1 cellular context compared by ENCODE assay signal in the genomic region with DNA sequence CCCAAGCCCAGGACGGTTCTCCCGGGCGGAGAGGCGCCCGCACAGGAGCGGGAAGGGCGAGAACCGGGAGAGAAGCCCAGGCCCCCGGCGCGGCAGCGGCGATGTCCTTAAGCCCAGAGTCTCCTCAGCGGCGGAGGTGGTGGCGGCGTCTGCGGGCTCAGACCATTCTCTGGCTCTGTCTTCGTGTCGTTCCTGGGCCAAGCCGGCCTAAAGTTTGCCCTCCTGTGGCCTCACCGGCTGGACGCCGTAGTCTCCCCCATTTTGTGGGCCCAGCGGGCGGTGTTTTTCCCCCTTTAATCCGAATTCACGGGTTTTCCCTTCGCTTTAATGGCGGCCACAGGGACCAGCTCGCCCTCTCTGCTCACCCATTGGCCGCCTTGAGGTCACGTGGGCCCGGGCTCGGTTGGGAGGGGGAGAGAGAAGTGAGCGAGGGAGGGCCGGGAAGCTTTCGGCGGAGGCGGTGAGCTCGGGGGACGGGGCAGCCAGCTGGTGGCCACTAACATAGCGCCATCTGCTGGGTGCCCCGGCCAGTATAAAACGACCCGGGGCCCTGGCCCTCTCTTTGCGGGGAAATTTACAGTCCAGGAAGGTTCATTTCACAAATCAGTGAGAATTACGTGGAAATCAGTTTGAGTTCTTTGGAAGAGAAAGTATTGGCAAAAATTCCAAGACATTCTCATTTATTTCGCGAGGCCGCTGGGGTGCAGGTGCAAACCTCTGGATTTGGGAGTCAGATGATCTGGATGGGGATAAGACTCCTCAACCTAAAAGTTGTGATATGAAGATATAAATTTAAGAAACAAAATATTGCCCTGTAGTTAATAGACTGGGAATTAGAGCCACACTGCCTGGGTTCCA.
TF ChIP-seq lines count a peak whose summit lies in the region.

No MANE protein-coding gene starts in this region.

TF ChIP-seq in HepG2, 621 proteins besides CTCF, POLR2A, EP300 and RAD21 (continued from another document and continues in another):
- TF ChIP-seq, protein P1, sequence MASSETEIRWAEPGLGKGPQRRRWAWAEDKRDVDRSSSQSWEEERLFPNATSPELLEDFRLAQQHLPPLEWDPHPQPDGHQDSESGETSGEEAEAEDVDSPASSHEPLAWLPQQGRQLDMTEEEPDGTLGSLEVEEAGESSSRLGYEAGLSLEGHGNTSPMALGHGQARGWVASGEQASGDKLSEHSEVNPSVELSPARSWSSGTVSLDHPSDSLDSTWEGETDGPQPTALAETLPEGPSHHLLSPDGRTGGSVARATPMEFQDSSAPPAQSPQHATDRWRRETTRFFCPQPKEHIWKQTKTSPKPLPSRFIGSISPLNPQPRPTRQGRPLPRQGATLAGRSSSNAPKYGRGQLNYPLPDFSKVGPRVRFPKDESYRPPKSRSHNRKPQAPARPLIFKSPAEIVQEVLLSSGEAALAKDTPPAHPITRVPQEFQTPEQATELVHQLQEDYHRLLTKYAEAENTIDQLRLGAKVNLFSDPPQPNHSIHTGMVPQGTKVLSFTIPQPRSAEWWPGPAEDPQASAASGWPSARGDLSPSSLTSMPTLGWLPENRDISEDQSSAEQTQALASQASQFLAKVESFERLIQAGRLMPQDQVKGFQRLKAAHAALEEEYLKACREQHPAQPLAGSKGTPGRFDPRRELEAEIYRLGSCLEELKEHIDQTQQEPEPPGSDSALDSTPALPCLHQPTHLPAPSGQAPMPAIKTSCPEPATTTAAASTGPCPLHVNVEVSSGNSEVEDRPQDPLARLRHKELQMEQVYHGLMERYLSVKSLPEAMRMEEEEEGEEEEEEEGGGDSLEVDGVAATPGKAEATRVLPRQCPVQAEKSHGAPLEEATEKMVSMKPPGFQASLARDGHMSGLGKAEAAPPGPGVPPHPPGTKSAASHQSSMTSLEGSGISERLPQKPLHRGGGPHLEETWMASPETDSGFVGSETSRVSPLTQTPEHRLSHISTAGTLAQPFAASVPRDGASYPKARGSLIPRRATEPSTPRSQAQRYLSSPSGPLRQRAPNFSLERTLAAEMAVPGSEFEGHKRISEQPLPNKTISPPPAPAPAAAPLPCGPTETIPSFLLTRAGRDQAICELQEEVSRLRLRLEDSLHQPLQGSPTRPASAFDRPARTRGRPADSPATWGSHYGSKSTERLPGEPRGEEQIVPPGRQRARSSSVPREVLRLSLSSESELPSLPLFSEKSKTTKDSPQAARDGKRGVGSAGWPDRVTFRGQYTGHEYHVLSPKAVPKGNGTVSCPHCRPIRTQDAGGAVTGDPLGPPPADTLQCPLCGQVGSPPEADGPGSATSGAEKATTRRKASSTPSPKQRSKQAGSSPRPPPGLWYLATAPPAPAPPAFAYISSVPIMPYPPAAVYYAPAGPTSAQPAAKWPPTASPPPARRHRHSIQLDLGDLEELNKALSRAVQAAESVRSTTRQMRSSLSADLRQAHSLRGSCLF (CRISPR knock-in tag; IDR thresholded peaks at IDR 0.05; ENCODE audit: borderline replicate concordance): no peak
- TF ChIP-seq, protein P2, sequence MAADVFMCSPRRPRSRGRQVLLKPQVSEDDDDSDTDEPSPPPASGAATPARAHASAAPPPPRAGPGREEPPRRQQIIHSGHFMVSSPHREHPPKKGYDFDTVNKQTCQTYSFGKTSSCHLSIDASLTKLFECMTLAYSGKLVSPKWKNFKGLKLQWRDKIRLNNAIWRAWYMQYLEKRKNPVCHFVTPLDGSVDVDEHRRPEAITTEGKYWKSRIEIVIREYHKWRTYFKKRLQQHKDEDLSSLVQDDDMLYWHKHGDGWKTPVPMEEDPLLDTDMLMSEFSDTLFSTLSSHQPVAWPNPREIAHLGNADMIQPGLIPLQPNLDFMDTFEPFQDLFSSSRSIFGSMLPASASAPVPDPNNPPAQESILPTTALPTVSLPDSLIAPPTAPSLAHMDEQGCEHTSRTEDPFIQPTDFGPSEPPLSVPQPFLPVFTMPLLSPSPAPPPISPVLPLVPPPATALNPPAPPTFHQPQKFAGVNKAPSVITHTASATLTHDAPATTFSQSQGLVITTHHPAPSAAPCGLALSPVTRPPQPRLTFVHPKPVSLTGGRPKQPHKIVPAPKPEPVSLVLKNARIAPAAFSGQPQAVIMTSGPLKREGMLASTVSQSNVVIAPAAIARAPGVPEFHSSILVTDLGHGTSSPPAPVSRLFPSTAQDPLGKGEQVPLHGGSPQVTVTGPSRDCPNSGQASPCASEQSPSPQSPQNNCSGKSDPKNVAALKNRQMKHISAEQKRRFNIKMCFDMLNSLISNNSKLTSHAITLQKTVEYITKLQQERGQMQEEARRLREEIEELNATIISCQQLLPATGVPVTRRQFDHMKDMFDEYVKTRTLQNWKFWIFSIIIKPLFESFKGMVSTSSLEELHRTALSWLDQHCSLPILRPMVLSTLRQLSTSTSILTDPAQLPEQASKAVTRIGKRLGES (CRISPR knock-in tag; IDR thresholded peaks at IDR 0.05; ENCODE audit: borderline replicate concordance): 0 out of 2 replicates have a peak, but pooled peaks have one; percentile 18
- TF ChIP-seq BCL6 (CRISPR knock-in tag; IDR thresholded peaks at IDR 0.05): peak; percentile 25
- TF ChIP-seq, protein P3, sequence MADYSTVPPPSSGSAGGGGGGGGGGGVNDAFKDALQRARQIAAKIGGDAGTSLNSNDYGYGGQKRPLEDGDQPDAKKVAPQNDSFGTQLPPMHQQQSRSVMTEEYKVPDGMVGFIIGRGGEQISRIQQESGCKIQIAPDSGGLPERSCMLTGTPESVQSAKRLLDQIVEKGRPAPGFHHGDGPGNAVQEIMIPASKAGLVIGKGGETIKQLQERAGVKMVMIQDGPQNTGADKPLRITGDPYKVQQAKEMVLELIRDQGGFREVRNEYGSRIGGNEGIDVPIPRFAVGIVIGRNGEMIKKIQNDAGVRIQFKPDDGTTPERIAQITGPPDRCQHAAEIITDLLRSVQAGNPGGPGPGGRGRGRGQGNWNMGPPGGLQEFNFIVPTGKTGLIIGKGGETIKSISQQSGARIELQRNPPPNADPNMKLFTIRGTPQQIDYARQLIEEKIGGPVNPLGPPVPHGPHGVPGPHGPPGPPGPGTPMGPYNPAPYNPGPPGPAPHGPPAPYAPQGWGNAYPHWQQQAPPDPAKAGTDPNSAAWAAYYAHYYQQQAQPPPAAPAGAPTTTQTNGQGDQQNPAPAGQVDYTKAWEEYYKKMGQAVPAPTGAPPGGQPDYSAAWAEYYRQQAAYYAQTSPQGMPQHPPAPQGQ (CRISPR knock-in tag; IDR thresholded peaks at IDR 0.05; ENCODE audit: borderline replicate concordance): no peak
- 0 out of 2 replicates have a peak, but pooled peaks have one; percentile 47 for TF ChIP-seq CHCHD3 (CRISPR knock-in tag; IDR thresholded peaks at IDR 0.05)
- peak; percentile 39 for TF ChIP-seq TBL1XR1 (IDR thresholded peaks at IDR 0.05; ENCODE audit: borderline replicate concordance, low read length, partially characterized antibody)
- TF ChIP-seq, protein P4, sequence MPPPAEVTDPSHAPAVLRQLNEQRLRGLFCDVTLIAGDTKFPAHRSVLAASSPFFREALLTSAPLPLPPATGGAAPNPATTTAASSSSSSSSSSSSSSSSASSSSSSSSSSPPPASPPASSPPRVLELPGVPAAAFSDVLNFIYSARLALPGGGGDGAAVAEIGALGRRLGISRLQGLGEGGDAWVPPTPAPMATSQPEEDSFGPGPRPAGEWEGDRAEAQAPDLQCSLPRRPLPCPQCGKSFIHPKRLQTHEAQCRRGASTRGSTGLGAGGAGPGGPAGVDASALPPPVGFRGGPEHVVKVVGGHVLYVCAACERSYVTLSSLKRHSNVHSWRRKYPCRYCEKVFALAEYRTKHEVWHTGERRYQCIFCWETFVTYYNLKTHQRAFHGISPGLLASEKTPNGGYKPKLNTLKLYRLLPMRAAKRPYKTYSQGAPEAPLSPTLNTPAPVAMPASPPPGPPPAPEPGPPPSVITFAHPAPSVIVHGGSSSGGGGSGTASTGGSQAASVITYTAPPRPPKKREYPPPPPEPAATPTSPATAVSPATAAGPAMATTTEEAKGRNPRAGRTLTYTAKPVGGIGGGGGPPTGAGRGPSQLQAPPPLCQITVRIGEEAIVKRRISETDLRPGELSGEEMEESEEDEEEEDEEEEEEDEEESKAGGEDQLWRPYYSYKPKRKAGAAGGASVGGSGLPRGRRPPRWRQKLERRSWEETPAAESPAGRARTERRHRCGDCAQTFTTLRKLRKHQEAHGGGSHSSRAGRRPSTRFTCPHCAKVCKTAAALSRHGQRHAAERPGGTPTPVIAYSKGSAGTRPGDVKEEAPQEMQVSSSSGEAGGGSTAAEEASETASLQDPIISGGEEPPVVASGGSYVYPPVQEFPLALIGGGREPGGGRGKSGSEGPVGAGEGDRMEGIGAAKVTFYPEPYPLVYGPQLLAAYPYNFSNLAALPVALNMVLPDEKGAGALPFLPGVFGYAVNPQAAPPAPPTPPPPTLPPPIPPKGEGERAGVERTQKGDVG (CRISPR knock-in tag; IDR thresholded peaks at IDR 0.05; ENCODE audit: borderline replicate concordance): peak; percentile 62; the same call in 1 of the 2 replicates
- TF ChIP-seq SRF (IDR thresholded peaks at IDR 0.05; ENCODE audit: low read depth, low read length): no peak
- TF ChIP-seq, protein P5, sequence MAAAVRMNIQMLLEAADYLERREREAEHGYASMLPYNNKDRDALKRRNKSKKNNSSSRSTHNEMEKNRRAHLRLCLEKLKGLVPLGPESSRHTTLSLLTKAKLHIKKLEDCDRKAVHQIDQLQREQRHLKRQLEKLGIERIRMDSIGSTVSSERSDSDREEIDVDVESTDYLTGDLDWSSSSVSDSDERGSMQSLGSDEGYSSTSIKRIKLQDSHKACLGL (CRISPR knock-in tag; IDR thresholded peaks at IDR 0.05): peak; percentile 57; the same call in 1 of the 2 replicates
- no peak for TF ChIP-seq ZNF558 (CRISPR knock-in tag; IDR thresholded peaks at IDR 0.05; ENCODE audit: borderline replicate concordance)
- TF ChIP-seq HNRNPUL1 (IDR thresholded peaks at IDR 0.05; ENCODE audit: low read depth, low read length): no peak
- peak; percentile 86 for TF ChIP-seq ZNF124 (CRISPR knock-in tag; IDR thresholded peaks at IDR 0.05)
- TF ChIP-seq DMAP1 (CRISPR knock-in tag; IDR thresholded peaks at IDR 0.05): peak; percentile 81
- TF ChIP-seq, protein P6, sequence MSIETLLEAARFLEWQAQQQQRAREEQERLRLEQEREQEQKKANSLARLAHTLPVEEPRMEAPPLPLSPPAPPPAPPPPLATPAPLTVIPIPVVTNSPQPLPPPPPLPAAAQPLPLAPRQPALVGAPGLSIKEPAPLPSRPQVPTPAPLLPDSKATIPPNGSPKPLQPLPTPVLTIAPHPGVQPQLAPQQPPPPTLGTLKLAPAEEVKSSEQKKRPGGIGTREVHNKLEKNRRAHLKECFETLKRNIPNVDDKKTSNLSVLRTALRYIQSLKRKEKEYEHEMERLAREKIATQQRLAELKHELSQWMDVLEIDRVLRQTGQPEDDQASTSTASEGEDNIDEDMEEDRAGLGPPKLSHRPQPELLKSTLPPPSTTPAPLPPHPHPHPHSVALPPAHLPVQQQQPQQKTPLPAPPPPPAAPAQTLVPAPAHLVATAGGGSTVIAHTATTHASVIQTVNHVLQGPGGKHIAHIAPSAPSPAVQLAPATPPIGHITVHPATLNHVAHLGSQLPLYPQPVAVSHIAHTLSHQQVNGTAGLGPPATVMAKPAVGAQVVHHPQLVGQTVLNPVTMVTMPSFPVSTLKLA (IDR thresholded peaks at IDR 0.05): peak; percentile 53; the same call in 1 of the 2 replicates
- 0 out of 2 replicates have a peak, but pooled peaks have one; percentile 14 for TF ChIP-seq HOXA9 (CRISPR knock-in tag; IDR thresholded peaks at IDR 0.05; ENCODE audit: borderline replicate concordance)
- TF ChIP-seq IKZF1 (IDR thresholded peaks at IDR 0.05): no peak
- TF ChIP-seq, protein P7, sequence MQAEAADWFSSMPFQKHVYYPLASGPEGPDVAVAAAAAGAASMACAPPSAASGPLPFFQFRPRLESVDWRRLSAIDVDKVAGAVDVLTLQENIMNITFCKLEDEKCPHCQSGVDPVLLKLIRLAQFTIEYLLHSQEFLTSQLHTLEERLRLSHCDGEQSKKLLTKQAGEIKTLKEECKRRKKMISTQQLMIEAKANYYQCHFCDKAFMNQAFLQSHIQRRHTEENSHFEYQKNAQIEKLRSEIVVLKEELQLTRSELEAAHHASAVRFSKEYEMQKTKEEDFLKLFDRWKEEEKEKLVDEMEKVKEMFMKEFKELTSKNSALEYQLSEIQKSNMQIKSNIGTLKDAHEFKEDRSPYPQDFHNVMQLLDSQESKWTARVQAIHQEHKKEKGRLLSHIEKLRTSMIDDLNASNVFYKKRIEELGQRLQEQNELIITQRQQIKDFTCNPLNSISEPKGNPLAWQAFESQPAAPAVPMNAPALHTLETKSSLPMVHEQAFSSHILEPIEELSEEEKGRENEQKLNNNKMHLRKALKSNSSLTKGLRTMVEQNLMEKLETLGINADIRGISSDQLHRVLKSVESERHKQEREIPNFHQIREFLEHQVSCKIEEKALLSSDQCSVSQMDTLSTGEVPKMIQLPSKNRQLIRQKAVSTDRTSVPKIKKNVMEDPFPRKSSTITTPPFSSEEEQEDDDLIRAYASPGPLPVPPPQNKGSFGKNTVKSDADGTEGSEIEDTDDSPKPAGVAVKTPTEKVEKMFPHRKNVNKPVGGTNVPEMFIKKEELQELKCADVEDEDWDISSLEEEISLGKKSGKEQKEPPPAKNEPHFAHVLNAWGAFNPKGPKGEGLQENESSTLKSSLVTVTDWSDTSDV (CRISPR knock-in tag; IDR thresholded peaks at IDR 0.05): 0 out of 2 replicates have a peak, but pooled peaks have one; percentile 56
- TF ChIP-seq, protein P8, sequence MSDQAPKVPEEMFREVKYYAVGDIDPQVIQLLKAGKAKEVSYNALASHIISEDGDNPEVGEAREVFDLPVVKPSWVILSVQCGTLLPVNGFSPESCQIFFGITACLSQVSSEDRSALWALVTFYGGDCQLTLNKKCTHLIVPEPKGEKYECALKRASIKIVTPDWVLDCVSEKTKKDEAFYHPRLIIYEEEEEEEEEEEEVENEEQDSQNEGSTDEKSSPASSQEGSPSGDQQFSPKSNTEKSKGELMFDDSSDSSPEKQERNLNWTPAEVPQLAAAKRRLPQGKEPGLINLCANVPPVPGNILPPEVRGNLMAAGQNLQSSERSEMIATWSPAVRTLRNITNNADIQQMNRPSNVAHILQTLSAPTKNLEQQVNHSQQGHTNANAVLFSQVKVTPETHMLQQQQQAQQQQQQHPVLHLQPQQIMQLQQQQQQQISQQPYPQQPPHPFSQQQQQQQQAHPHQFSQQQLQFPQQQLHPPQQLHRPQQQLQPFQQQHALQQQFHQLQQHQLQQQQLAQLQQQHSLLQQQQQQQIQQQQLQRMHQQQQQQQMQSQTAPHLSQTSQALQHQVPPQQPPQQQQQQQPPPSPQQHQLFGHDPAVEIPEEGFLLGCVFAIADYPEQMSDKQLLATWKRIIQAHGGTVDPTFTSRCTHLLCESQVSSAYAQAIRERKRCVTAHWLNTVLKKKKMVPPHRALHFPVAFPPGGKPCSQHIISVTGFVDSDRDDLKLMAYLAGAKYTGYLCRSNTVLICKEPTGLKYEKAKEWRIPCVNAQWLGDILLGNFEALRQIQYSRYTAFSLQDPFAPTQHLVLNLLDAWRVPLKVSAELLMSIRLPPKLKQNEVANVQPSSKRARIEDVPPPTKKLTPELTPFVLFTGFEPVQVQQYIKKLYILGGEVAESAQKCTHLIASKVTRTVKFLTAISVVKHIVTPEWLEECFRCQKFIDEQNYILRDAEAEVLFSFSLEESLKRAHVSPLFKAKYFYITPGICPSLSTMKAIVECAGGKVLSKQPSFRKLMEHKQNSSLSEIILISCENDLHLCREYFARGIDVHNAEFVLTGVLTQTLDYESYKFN (CRISPR knock-in tag; conservative IDR thresholded peaks at IDR 0.05): peak; percentile 71
- TF ChIP-seq, protein P9, sequence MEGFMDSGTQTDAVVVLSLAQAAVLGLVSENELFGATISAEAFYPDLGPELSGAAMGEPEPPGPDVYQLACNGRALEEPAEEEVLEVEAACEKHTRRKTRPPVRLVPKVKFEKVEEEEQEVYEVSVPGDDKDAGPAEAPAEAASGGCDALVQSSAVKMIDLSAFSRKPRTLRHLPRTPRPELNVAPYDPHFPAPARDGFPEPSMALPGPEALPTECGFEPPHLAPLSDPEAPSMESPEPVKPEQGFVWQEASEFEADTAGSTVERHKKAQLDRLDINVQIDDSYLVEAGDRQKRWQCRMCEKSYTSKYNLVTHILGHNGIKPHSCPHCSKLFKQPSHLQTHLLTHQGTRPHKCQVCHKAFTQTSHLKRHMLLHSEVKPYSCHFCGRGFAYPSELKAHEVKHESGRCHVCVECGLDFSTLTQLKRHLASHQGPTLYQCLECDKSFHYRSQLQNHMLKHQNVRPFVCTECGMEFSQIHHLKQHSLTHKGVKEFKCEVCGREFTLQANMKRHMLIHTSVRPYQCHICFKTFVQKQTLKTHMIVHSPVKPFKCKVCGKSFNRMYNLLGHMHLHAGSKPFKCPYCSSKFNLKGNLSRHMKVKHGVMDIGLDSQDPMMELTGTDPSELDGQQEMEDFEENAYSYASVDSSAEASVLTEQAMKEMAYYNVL (CRISPR knock-in tag; IDR thresholded peaks at IDR 0.05; ENCODE audit: borderline replicate concordance): peak; percentile 73; the same call in 1 of the 2 replicates
